Comparison of ENCODE assay signal across 12 cellular contexts in the genomic region with DNA sequence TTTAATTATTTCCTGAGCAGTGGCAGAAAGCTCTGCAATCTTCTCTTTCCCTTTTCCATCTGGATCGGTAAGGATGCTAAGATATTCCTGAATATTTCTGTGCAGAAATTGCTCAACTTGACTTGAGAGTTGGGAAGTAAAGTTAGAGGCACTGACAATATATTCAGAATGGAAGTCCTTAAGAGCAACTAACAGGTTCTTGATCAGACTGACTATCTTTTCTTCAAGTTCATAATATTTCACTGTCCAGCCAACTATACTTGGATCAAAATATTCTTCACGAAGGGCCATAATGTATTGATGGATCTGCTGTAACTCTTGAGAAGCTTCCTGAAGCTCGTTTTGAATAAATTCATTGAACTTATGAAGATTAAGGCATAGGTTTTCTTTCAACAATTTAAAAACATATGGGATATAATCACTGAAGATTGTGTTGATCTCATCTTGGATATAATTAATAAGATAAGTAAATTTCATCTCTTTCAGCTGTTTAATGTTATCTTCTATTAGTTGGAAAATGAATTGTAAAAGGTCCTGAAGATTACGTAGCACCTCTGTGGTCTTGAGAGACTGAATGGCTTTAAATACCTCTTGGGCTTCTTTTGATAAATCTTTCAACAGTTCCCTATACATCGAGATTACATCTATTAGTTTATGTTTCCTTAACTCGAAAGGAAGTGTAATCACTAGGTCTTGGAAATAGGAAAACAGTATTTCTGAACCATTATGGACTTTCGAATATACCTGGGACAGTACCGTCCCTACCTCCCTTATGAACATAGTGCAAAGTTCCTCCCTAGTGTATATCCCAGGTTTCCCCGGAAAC. TPM values are rescaled to one million over a fixed set of nuclear protein-coding genes. Genes with fewer than 3 reads are reported as not detected.
"Had no signal": no experiment of that assay in that cellular context is flagged by ENCODE, and none has a peak within 500 bp of the region (broad histone marks: within the 10 kb centered on the region; RNA-seq: fewer than 3 reads in every experiment).

No MANE protein-coding gene starts in this region.

- FAIRE-seq: H1, H54 had no signal

- H3K9me3 Mint-ChIP-seq: GM23338 had no signal

- H3K9ac ChIP-seq: GM23248 had no signal

- H3K4me1 ChIP-seq: HAP-1 had no signal

- H3K27ac ChIP-seq: GM23248 had no signal

- H3K9me3 ChIP-seq: HAP-1 had no signal

- H3K4me3 Mint-ChIP-seq: GM23338, H9, HFFc6 had no signal

- DNase-seq: GM23248, GOT3, H7, H9, HCEC 1CT, HFFc6 had no signal

- H2AFZ ChIP-seq: GM23248, GM23338 had no signal

- H3K4me2 ChIP-seq: GM23338 had no signal

- H3K4me1 Mint-ChIP-seq: GM23338, H9 had no signal

- H3K36me3 ChIP-seq: HAP-1 had no signal

- H3K27ac Mint-ChIP-seq: GM23338, HFFc6 had no signal

- ATAC-seq: GM23338, HCT116 had no signal

- H3K4me3 ChIP-seq: GM23248, GM23338, HAP-1 had no signal

RNA-seq across cellular contexts. Expression of a gene that starts 41.7 kb away (rescaled TPM):
- total RNA-seq: GM23248, H4, HFFc6 had no signal
- polyA plus RNA-seq: GM23248 had no signal
